ENCODE assay signal across 1 cellular context in the genomic region with DNA sequence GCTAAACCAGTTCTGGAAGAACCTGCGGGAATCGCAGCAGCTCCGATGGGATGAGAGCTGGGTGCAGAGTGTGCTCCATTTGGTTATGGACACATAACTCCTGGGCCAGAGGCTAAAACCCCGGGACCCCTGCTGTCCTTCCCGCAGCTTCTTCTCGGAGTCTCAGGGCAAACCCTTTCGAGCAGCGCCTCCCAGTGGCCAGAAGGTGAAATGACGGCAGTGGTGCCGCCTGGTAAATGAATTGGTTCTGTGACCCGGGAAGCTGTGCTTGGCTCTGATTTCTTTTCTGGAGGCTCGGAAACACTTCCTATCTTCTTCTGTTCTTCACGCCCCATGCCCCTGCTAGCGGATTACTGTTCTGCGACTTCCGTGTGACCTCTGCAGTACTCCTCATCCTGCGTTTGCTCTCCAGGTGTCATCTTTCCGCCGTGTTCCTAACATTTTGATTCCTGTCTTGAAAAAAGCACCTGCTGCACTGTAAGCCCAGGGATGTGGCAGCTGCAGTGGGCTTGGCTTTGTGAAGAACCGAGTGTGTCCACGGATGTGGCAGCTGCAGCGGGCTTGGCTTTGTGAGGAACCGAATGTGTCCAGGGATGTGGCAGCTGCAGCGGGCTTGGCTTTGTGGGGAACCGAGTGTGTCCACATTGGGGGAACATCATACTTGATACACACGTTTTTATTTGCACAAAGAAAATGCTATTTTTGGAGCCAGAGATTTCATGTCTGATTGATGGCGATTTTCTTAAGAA.
A peak's percentile ranks its signal among the peaks of the same experiment; 100 is the strongest.
TF ChIP-seq lines count a peak whose summit lies in the region.

No MANE protein-coding gene starts in this region.

TF ChIP-seq in neural cell, 6 proteins besides CTCF, POLR2A, EP300 and RAD21:
- peak; percentile 38 for TF ChIP-seq SMC3 (conservative IDR thresholded peaks at IDR 0.05; ENCODE audit: poor library complexity)
TF ChIP-seq in neural cell: peak in this region for 1; not testable (repeated sequence) for 5.
